ENCODE assay signal across 32 cellular contexts in genomic region chr3:174193559-174193958, GRCh38.
"Had no signal": no experiment of that assay in that cellular context is flagged by ENCODE, and none has a peak within 500 bp of the region (broad histone marks: within the 10 kb centered on the region; RNA-seq: fewer than 3 reads in every experiment).

No MANE protein-coding gene starts in this region.

- H3K36me3 Mint-ChIP-seq: activated naive CD4-positive, alpha-beta T cell treated with anti-CD3 and anti-CD28 coated beads, Interleukin-2, amount 10 ng/mL, durations not matched to agents 7 days and 5 days; activated naive CD8-positive, alpha-beta T cell treated with anti-CD3 and anti-CD28 coated beads, Interleukin-2, amount 10 ng/mL, durations not matched to agents 7 days and 5 days; immature natural killer cell; mesothelial cell of epicardium; naive B cell; stimulated activated naive B cell treated with anti-CD40 and anti-IgM and Interleukin-4, amounts not matched to agents 10 μg/mL and 1 μg/mL and 100 μg/mL, for 72 hours had no signal

- H3K27me3 ChIP-seq: gastroesophageal sphincter, neutrophil, pancreas, sigmoid colon, stomach, thyroid gland, upper lobe of left lung, vagina had no signal

- H3K9me3 Mint-ChIP-seq: activated CD4-positive, alpha-beta memory T cell treated with anti-CD3 and anti-CD28 coated beads, Interleukin-2, amount 10 ng/mL, durations not matched to agents 7 days and 5 days; activated CD4-positive, alpha-beta T cell treated with anti-CD3 and anti-CD28 coated beads, Interleukin-2, amount 10 ng/mL, durations not matched to agents 7 days and 5 days; activated naive CD4-positive, alpha-beta T cell treated with anti-CD3 and anti-CD28 coated beads, Interleukin-2, amount 10 ng/mL, durations not matched to agents 7 days and 5 days; activated naive CD8-positive, alpha-beta T cell treated with anti-CD3 and anti-CD28 coated beads, Interleukin-2, amount 10 ng/mL, durations not matched to agents 7 days and 5 days; activated T-cell treated with anti-CD3 and anti-CD28 coated beads, Interleukin-2, amount 50 U/mL, for 24 hours; effector memory CD8-positive, alpha-beta T cell; mesothelial cell of epicardium; naive B cell; nephron progenitor cell; stimulated activated naive B cell treated with anti-CD40 and anti-IgM and Interleukin-4, amounts not matched to agents 10 μg/mL and 1 μg/mL and 100 μg/mL, for 72 hours had no signal

- H3K27me3 Mint-ChIP-seq: activated CD4-positive, alpha-beta memory T cell treated with anti-CD3 and anti-CD28 coated beads, Interleukin-2, amount 10 ng/mL, durations not matched to agents 7 days and 5 days; activated CD4-positive, alpha-beta T cell treated with anti-CD3 and anti-CD28 coated beads, Interleukin-2, amount 10 ng/mL, durations not matched to agents 7 days and 5 days; activated naive CD4-positive, alpha-beta T cell treated with anti-CD3 and anti-CD28 coated beads, Interleukin-2, amount 10 ng/mL, durations not matched to agents 7 days and 5 days; activated naive CD8-positive, alpha-beta T cell treated with anti-CD3 and anti-CD28 coated beads, Interleukin-2, amount 10 ng/mL, durations not matched to agents 7 days and 5 days; activated T-cell treated with anti-CD3 and anti-CD28 coated beads, Interleukin-2, amount 50 U/mL, for 24 hours; effector memory CD8-positive, alpha-beta T cell; naive B cell; stimulated activated naive B cell treated with anti-CD40 and anti-IgM and Interleukin-4, amounts not matched to agents 10 μg/mL and 1 μg/mL and 100 μg/mL, for 72 hours had no signal

- ATAC-seq: effector memory CD8-positive, alpha-beta T cell; gastroesophageal sphincter; left colon; pancreas; stimulated activated naive B cell treated with anti-CD40 and anti-IgM and Interleukin-4, amounts not matched to agents 10 μg/mL and 1 μg/mL and 100 μg/mL, for 72 hours had no signal

- H3K4me3 Mint-ChIP-seq: activated CD4-positive, alpha-beta memory T cell treated with anti-CD3 and anti-CD28 coated beads, Interleukin-2, amount 10 ng/mL, durations not matched to agents 7 days and 5 days; activated CD4-positive, alpha-beta T cell treated with anti-CD3 and anti-CD28 coated beads, Interleukin-2, amount 10 ng/mL, durations not matched to agents 7 days and 5 days; activated naive CD4-positive, alpha-beta T cell treated with anti-CD3 and anti-CD28 coated beads, Interleukin-2, amount 10 ng/mL, durations not matched to agents 7 days and 5 days; activated naive CD8-positive, alpha-beta T cell treated with anti-CD3 and anti-CD28 coated beads, Interleukin-2, amount 10 ng/mL, durations not matched to agents 7 days and 5 days; activated T-cell treated with anti-CD3 and anti-CD28 coated beads, Interleukin-2, amount 50 U/mL, for 24 hours; effector memory CD8-positive, alpha-beta T cell; immature natural killer cell; mesothelial cell of epicardium; naive B cell; nephron progenitor cell; stimulated activated naive B cell treated with anti-CD40 and anti-IgM and Interleukin-4, amounts not matched to agents 10 μg/mL and 1 μg/mL and 100 μg/mL, for 72 hours had no signal

- H3K27ac ChIP-seq: gastroesophageal sphincter, neutrophil, pancreas, prostate gland, sigmoid colon, stomach, thyroid gland, upper lobe of left lung, vagina had no signal

- H3K9me3 ChIP-seq: gastroesophageal sphincter, neutrophil, pancreas, prostate gland, sigmoid colon, stomach, thyroid gland, upper lobe of left lung, vagina had no signal

- H3K36me3 ChIP-seq: gastroesophageal sphincter, neutrophil, pancreas, prostate gland, sigmoid colon, stomach, thyroid gland, upper lobe of left lung, vagina had no signal

- DNase-seq: activated CD4-positive, alpha-beta memory T cell treated with anti-CD3 and anti-CD28 coated beads, Interleukin-2, amount 10 ng/mL, durations not matched to agents 7 days and 5 days; activated CD4-positive, alpha-beta T cell treated with anti-CD3 and anti-CD28 coated beads for 1 hour; activated CD4-positive, alpha-beta T cell treated with anti-CD3 and anti-CD28 coated beads, Interleukin-2, amount 10 ng/mL, durations not matched to agents 7 days and 5 days; activated CD8-positive, alpha-beta memory T cell treated with anti-CD3 and anti-CD28 coated beads, Interleukin-2, amount 50 U/mL, for 48 hours; activated gamma-delta T cell; activated naive CD4-positive, alpha-beta T cell treated with anti-CD3 and anti-CD28 coated beads, Interleukin-2, amount 10 ng/mL, durations not matched to agents 7 days and 5 days; activated naive CD8-positive, alpha-beta T cell treated with anti-CD3 and anti-CD28 coated beads, Interleukin-2, amount 10 ng/mL, durations not matched to agents 7 days and 5 days; activated T-cell treated with anti-CD3 and anti-CD28 coated beads, Interleukin-2, amount 50 U/mL, for 24 hours; amniotic stem cell; caudate nucleus; cortex of kidney; effector memory CD8-positive, alpha-beta T cell; hypothalamus; immature natural killer cell; kidney; left colon; naive B cell; nephron progenitor cell; pancreas; sigmoid colon; stimulated activated CD4-positive, alpha-beta T cell treated with anti-CD3 and anti-CD28 coated beads, Interleukin-2, amount 100 ng/mL, for 24 hours; stimulated activated naive B cell treated with anti-CD40 and anti-IgM and Interleukin-4, amounts not matched to agents 10 μg/mL and 1 μg/mL and 100 μg/mL, for 72 hours; stomach; T1000; thyroid gland; upper lobe of left lung had no signal

- H3K4me1 Mint-ChIP-seq: activated CD4-positive, alpha-beta memory T cell treated with anti-CD3 and anti-CD28 coated beads, Interleukin-2, amount 10 ng/mL, durations not matched to agents 7 days and 5 days; activated naive CD4-positive, alpha-beta T cell treated with anti-CD3 and anti-CD28 coated beads, Interleukin-2, amount 10 ng/mL, durations not matched to agents 7 days and 5 days; activated naive CD8-positive, alpha-beta T cell treated with anti-CD3 and anti-CD28 coated beads, Interleukin-2, amount 10 ng/mL, durations not matched to agents 7 days and 5 days; naive B cell; nephron progenitor cell; stimulated activated naive B cell treated with anti-CD40 and anti-IgM and Interleukin-4, amounts not matched to agents 10 μg/mL and 1 μg/mL and 100 μg/mL, for 72 hours had no signal

- H3K4me2 ChIP-seq: smooth muscle cell had no signal

- H3K27ac Mint-ChIP-seq: activated CD4-positive, alpha-beta memory T cell treated with anti-CD3 and anti-CD28 coated beads, Interleukin-2, amount 10 ng/mL, durations not matched to agents 7 days and 5 days; activated CD4-positive, alpha-beta T cell treated with anti-CD3 and anti-CD28 coated beads, Interleukin-2, amount 10 ng/mL, durations not matched to agents 7 days and 5 days; activated naive CD4-positive, alpha-beta T cell treated with anti-CD3 and anti-CD28 coated beads, Interleukin-2, amount 10 ng/mL, durations not matched to agents 7 days and 5 days; activated naive CD8-positive, alpha-beta T cell treated with anti-CD3 and anti-CD28 coated beads, Interleukin-2, amount 10 ng/mL, durations not matched to agents 7 days and 5 days; activated T-cell treated with anti-CD3 and anti-CD28 coated beads, Interleukin-2, amount 50 U/mL, for 24 hours; effector memory CD8-positive, alpha-beta T cell; immature natural killer cell; mesothelial cell of epicardium; naive B cell; nephron progenitor cell; stimulated activated naive B cell treated with anti-CD40 and anti-IgM and Interleukin-4, amounts not matched to agents 10 μg/mL and 1 μg/mL and 100 μg/mL, for 72 hours had no signal

- H3K4me1 ChIP-seq: pancreas, prostate gland, thyroid gland, upper lobe of left lung, vagina had no signal

- H3K4me3 ChIP-seq: gastroesophageal sphincter, pancreas, prostate gland, sigmoid colon, smooth muscle cell, stomach, thyroid gland, upper lobe of left lung, vagina had no signal
